Comparison of ENCODE assay signal across 31 cellular contexts in the genomic region with DNA sequence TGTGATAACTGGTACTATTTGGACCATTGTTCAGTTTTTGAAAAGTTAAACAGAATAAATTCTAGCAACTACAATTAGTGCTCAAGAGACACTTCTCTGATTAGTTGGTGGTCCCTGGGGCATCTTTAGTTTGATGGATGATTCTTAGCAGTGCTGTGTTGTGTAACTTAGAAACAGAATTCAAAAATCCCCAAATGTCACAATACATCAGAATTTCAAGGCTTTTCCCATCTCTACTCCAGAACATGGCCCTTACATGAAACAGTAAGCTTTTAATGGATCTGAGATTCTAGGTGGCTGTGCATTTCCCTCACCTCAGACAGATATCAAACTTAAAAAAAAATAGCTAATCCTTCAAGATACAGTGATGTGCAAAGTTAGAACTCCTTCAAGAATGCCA.
"Had no signal": no experiment of that assay in that cellular context is flagged by ENCODE, and none has a peak within 500 bp of the region (broad histone marks: within the 10 kb centered on the region; RNA-seq: fewer than 3 reads in every experiment).

No MANE protein-coding gene starts in this region.

- H3K4me3 ChIP-seq: esophagus muscularis mucosa had no signal

- H3K4me1 ChIP-seq: esophagus muscularis mucosa had no signal

- H3K27ac ChIP-seq: esophagus muscularis mucosa had no signal

- H3K36me3 ChIP-seq: esophagus muscularis mucosa had no signal

- H3K27me3 ChIP-seq: esophagus muscularis mucosa had no signal

- FAIRE-seq: astrocyte, colon, frontal cortex had no signal

- ATAC-seq: activated CD4-positive, alpha-beta T cell treated with anti-CD3 and anti-CD28 coated beads for 36 hours; activated CD8-positive, alpha-beta memory T cell treated with anti-CD3 and anti-CD28 coated beads, Interleukin-2, amount 10 ng/mL, durations not matched to agents 7 days and 5 days; activated CD8-positive, alpha-beta T cell treated with anti-CD3 and anti-CD28 coated beads, Interleukin-2, amount 10 ng/mL, durations not matched to agents 7 days and 5 days; activated naive CD4-positive, alpha-beta T cell treated with anti-CD3 and anti-CD28 coated beads, Interleukin-2, amount 50 U/mL, for 72 hours; activated T-cell treated with anti-CD3 and anti-CD28 coated beads, Interleukin-2, amount 50 U/mL, for 72 hours; effector memory CD8-positive, alpha-beta T cell had no signal

- DNase-seq: activated CD4-positive, alpha-beta memory T cell treated with anti-CD3 and anti-CD28 coated beads for 36 hours; activated CD4-positive, alpha-beta T cell treated with anti-CD3 and anti-CD28 coated beads for 36 hours; activated CD4-positive, alpha-beta T cell treated with anti-CD3 and anti-CD28 coated beads, Interleukin-2, amount 10 ng/mL, durations not matched to agents 24 days and 14 days; activated CD4-positive, CD25-positive, alpha-beta regulatory T cell; activated CD4-positive, CD25-positive, alpha-beta regulatory T cell treated with anti-CD3 and anti-CD28 coated beads, Interleukin-2, amount 50 U/mL, for 72 hours; activated CD8-positive, alpha-beta memory T cell treated with anti-CD3 and anti-CD28 coated beads, Interleukin-2, amount 10 ng/mL, durations not matched to agents 7 days and 5 days; activated CD8-positive, alpha-beta memory T cell treated with anti-CD3 and anti-CD28 coated beads, Interleukin-2, amount 50 U/mL, for 4 hours; activated CD8-positive, alpha-beta T cell treated with anti-CD3 and anti-CD28 coated beads, Interleukin-2, amount 10 ng/mL, durations not matched to agents 7 days and 5 days; activated gamma-delta T cell; activated naive CD4-positive, alpha-beta T cell; activated naive CD4-positive, alpha-beta T cell treated with anti-CD3 and anti-CD28 coated beads, Interleukin-2, amount 10 ng/mL, durations not matched to agents 7 days and 5 days; activated naive CD8-positive, alpha-beta T cell treated with anti-CD3 and anti-CD28 coated beads, Interleukin-2, amount 10 ng/mL, durations not matched to agents 7 days and 5 days; activated T-cell treated with anti-CD3 and anti-CD28 coated beads, Interleukin-2, amount 50 U/mL, for 1 hour; activated T-cell treated with anti-CD3 and anti-CD28 coated beads, Interleukin-2, amount 50 U/mL, for 72 hours; amniotic stem cell; anterior cingulate cortex; caudate nucleus; cortex of kidney; dermis blood vessel endothelial cell; effector CD4-positive, alpha-beta T cell; effector memory CD8-positive, alpha-beta T cell; erythroblast; foreskin fibroblast; head of caudate nucleus; hippocampal formation; T-helper 2 cell had no signal
